In genomic region chr1:245917403-245917802, GRCh38 we compare ENCODE assay signal across 26 cellular contexts.
"Had no signal": no experiment of that assay in that cellular context is flagged by ENCODE, and none has a peak within 500 bp of the region (broad histone marks: within the 10 kb centered on the region; RNA-seq: fewer than 3 reads in every experiment).

No MANE protein-coding gene starts in this region.

- H3K9me3 ChIP-seq: stomach, suprapubic skin, testis, thoracic aorta, thyroid gland, tibial artery, transverse colon, upper lobe of left lung, upper lobe of right lung, uterus, vagina had no signal

- H3K4me3 ChIP-seq: stomach, suprapubic skin, testis, thoracic aorta, thyroid gland, tibial artery, tibial nerve, transverse colon, upper lobe of left lung, upper lobe of right lung, uterus, vagina had no signal

- DNase-seq: stimulated activated CD4-positive, alpha-beta T cell treated with anti-CD3 and anti-CD28 coated beads, Interleukin-2, amount 100 ng/mL, for 48 hours; stimulated activated CD4-positive, alpha-beta T cell treated with anti-CD3 and anti-CD28 coated beads, Interleukin-4, amount 100 ng/mL, for 1 hour; stimulated activated CD4-positive, alpha-beta T cell treated with anti-CD3 and anti-CD28 coated beads, Interleukin-4, amount 100 ng/mL, for 24 hours; stimulated activated CD4-positive, alpha-beta T cell treated with anti-CD3 and anti-CD28 coated beads, Interleukin-4, amount 100 ng/mL, for 4 hours; stimulated activated CD8-positive, alpha-beta memory T cell treated with anti-CD3 and anti-CD28 coated beads, Interleukin-4, amount 100 ng/mL, for 48 hours; stimulated activated naive B cell treated with anti-CD40 and anti-IgM and Interleukin-4, amounts not matched to agents 10 μg/mL and 1 μg/mL and 100 μg/mL, for 72 hours; stimulated activated naive CD4-positive, alpha-beta T cell; stimulated activated naive CD4-positive, alpha-beta T cell treated with Interleukin-2 at 50 U/mL for 16 hours; stimulated activated naive CD8-positive, alpha-beta T cell treated with anti-CD3 and anti-CD28 coated beads, Interleukin-15, amount 100 ng/mL, for 72 hours; stimulated activated naive CD8-positive, alpha-beta T cell treated with anti-CD3 and anti-CD28 coated beads, Interleukin-15, Interleukin-2, amounts not matched to agents 100 U/mL and 50 U/mL, for 24 hours; stomach; substantia nigra; testis; thyroid gland; tibial artery; transverse colon; trophoblast cell; upper lobe of left lung; upper lobe of right lung; uterus had no signal

- H3K36me3 ChIP-seq: suprapubic skin, thoracic aorta, transverse colon, upper lobe of left lung, upper lobe of right lung, uterus, vagina had no signal

- ATAC-seq: stimulated activated effector memory CD8-positive, alpha-beta T cell treated with anti-CD3 and anti-CD28 coated beads, Interleukin-12 subunit alpha, Interleukin-12 subunit beta, amount 100 ng/mL, for 72 hours; stimulated activated memory B cell treated with anti-CD40 and anti-IgM and Interleukin-4, amounts not matched to agents 10 μg/mL and 1 μg/mL and 100 μg/mL, for 72 hours; stimulated activated naive B cell treated with anti-CD40 and anti-IgM and Interleukin-4, amounts not matched to agents 10 μg/mL and 1 μg/mL and 100 μg/mL, for 72 hours; stimulated activated naive CD8-positive, alpha-beta T cell treated with anti-CD3 and anti-CD28 coated beads, Interleukin-15, amount 100 ng/mL, for 72 hours; stimulated activated naive CD8-positive, alpha-beta T cell treated with anti-CD3 and anti-CD28 coated beads, Interleukin-15, Interleukin-2, amounts not matched to agents 100 U/mL and 50 U/mL, for 24 hours; upper lobe of right lung had no signal

- H3K27ac ChIP-seq: stomach, suprapubic skin, testis, thoracic aorta, thyroid gland, tibial artery, tibial nerve, transverse colon, upper lobe of left lung, upper lobe of right lung, uterus, vagina had no signal

- H3K4me1 ChIP-seq: stomach, suprapubic skin, testis, thyroid gland, tibial artery, tibial nerve, transverse colon, upper lobe of left lung, upper lobe of right lung, uterus, vagina had no signal

- H3K27me3 ChIP-seq: stomach, suprapubic skin, testis, thyroid gland, tibial artery, tibial nerve, transverse colon, upper lobe of left lung, upper lobe of right lung, uterus, vagina had no signal
